ENCODE assay signal across 8 cellular contexts in genomic region chr18:57630002-57630758, GRCh38. TPM values are rescaled to one million over a fixed set of nuclear protein-coding genes. Genes with fewer than 3 reads are reported as not detected.
A peak's percentile ranks its signal among the peaks of the same experiment; 100 is the strongest.
DNase-seq lines count a peak whose midpoint lies in the region; TF ChIP-seq lines count a peak whose summit lies in the region.

No MANE protein-coding gene starts in this region.

- intact Hi-C loops in stomach (cut with DNase I; ENCODE audit: low total_unique reads): no loop called here

- H3K27me3 Mint-ChIP-seq in neural crest cell (ENCODE audit: low read depth): peaks cover 3% of the 10 kb centered on the region

- H3K4me1 ChIP-seq in stomach: peaks cover 0 to 22% (median 16%) of the 10 kb centered on the region in 4 donors

- no peaks in the 10 kb centered on the region for H3K9me3 Mint-ChIP-seq in neural crest cell

- DNase-seq in GDM1 (lab: John Stamatoyannopoulos, UW) (peak; percentile 92), HCEC 1CT (peak; percentile 99), MG63 (peak; percentile 94), SHP77 (lab: John Stamatoyannopoulos, UW) (peak; percentile 88 to 97), activated gamma-delta T cell treated with Interleukin-2 at 50 U/mL for 16 hours (peak; percentile 92), foreskin fibroblast (peak; percentile 97 to 99), neural crest cell (ENCODE audit: low read depth, low spot score) (peak; percentile 94), stomach (peak; percentile 98)

- peaks cover 5% of the 10 kb centered on the region for H3K36me3 Mint-ChIP-seq in neural crest cell (ENCODE audit: low read depth)

- TF ChIP-seq CTCF in foreskin fibroblast (IDR thresholded peaks at IDR 0.05; ENCODE audit: low read depth, low read length) (peak; percentile 56), neural crest cell (conservative IDR thresholded peaks at IDR 0.05) (peak; percentile 68), stomach (IDR thresholded peaks at IDR 0.05) (peak in 5 of 7 experiments; percentile 49 to 91 (median 72))

- no peaks in the 10 kb centered on the region for H3K36me3 ChIP-seq in MG63
- H3K36me3 ChIP-seq in stomach: no peaks in the 10 kb centered on the region

- H3K27me3 ChIP-seq in MG63 (no peaks in the 10 kb centered on the region), stomach (no peaks in the 10 kb centered on the region)

- no peak for TF ChIP-seq POLR2A in stomach (IDR thresholded peaks at IDR 0.05)

- 2 to 5% (median 3%) methylated on average over 39 to 52 of the region's 52 CpGs for WGBS in stomach, 5 donors

- H3K27ac ChIP-seq in stomach: peak overlapping the region; percentile 69 to 87 (median 80)

- H3K4me1 Mint-ChIP-seq in neural crest cell: peaks cover 19% of the 10 kb centered on the region

- peak overlapping the region; percentile 99 for H3K27ac Mint-ChIP-seq in neural crest cell (ENCODE audit: unreplicated experiment)

- TF ChIP-seq EP300 in stomach (IDR thresholded peaks at IDR 0.05): peak; percentile 32

- H3K9me3 ChIP-seq in MG63 (no peaks in the 10 kb centered on the region), stomach (no peaks in the 10 kb centered on the region)

- peak overlapping the region; percentile 97 for H3K4me3 Mint-ChIP-seq in neural crest cell

- H3K4me3 ChIP-seq in MG63 (peak overlapping the region; percentile 72), foreskin fibroblast (ENCODE audit: low read depth in 1 of 2, low read length in 2 of 2) (peak overlapping the region; percentile 61 to 66), stomach (peak overlapping the region; percentile 57 to 69 (median 64))

RNA-seq across cellular contexts. Expression of gene NARS1, which starts 8.5 kb away (rescaled TPM):
- total RNA-seq in MG63 (2014; rRNA removed; shearing (Covaris generic); ENCODE audit: low replicate concordance): 174 and 344 TPM in 2 replicates
- total RNA-seq in neural crest cell: 108 TPM in 2 replicates
- total RNA-seq in stomach: 100 to 1,000 TPM in 4 of 5 donors, 10 to 100 TPM in 1; 48.4 to 502 (median 135) TPM
- 10 to 100 TPM; 60.6 to 71.2 (median 65.1) TPM for polyA plus RNA-seq in stomach

RNA-seq across cellular contexts. Expression of gene FECH, which starts 43.7 kb away (rescaled TPM):
- 32.0 and 56.1 TPM in 2 replicates for total RNA-seq in MG63 (2014; rRNA removed; shearing (Covaris generic); ENCODE audit: low replicate concordance)
- total RNA-seq in neural crest cell (16.9 and 17.9 TPM in 2 replicates), stomach (100 to 1,000 TPM in 1 of 5 donors, 10 to 100 TPM in 2, 1 to 10 TPM in 1, under 1 TPM in 1; 0.58 to 387 (median 29.6) TPM)
- 1 to 10 TPM; 5.2 to 8.5 (median 7.8) TPM for polyA plus RNA-seq in stomach

Comparison
In these comparisons a context has a peak if more than half of its experiments do, and no peak if none do; other contexts are left out.
1. Peak in every context shown above with its lines: DNase-seq, H3K4me3 ChIP-seq and H3K27ac ChIP-seq.